23 cellular contexts compared by ENCODE assay signal in the genomic region with DNA sequence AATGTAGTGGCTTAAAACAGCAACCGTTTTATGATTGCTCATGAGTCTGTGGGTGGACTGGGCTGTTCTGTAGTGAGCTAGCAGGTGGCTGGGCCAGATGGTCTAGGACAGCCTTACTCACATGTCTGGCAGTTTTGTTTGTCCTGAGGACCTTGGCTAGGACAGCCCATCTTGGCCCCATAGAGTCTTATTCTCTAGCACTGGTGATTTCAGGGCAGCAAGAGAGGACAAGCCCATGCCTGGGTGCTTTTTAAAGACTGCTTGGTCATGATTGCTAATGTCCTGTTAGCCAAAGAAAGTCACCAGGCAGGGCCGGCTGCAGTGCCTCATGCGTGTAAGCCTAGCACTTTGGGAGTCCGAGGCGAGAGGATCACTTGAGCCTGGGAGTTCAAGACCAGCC.
DNase-seq lines count a peak whose midpoint lies in the region; ATAC-seq lines count a peak whose summit lies in the region.
"Had no signal": no experiment of that assay in that cellular context is flagged by ENCODE, and none has a peak within 500 bp of the region (broad histone marks: within the 10 kb centered on the region; RNA-seq: fewer than 3 reads in every experiment).

No MANE protein-coding gene starts in this region.

- peaks cover 7% of the 10 kb centered on the region for H3K4me1 ChIP-seq in right cardiac atrium (ENCODE audit: control insufficient read depth, insufficient read depth, low read length)
- no peaks in the 10 kb centered on the region for H3K4me1 ChIP-seq in naive thymus-derived CD4-positive, alpha-beta T cell (ENCODE audit: control insufficient read depth in 2 of 2, insufficient read depth in 2 of 2, low read length in 2 of 2)
- H3K4me1 ChIP-seq: colonic mucosa, uterus had no signal

- H3K4me3 ChIP-seq in right cardiac atrium (ENCODE audit: low read length) = no peak overlapping the region
- H3K4me3 ChIP-seq in naive thymus-derived CD4-positive, alpha-beta T cell (ENCODE audit: low read length) = no peak overlapping the region
- H3K4me3 ChIP-seq: colonic mucosa, uterus had no signal

- H3K27ac ChIP-seq in right cardiac atrium (ENCODE audit: low read length) (peak overlapping the region; percentile 57), temporal lobe (ENCODE audit: low read depth, low read length) (peak overlapping the region; percentile 23)
- no peak overlapping the region for H3K27ac ChIP-seq in naive thymus-derived CD4-positive, alpha-beta T cell (ENCODE audit: low read depth, low read length)
- H3K27ac ChIP-seq: colonic mucosa, neutrophil, uterus had no signal

- no peaks in the 10 kb centered on the region for H3K27me3 Mint-ChIP-seq in naive thymus-derived CD4-positive, alpha-beta T cell
- H3K27me3 Mint-ChIP-seq: IgD-negative memory B cell had no signal

- DNase-seq in LHCN-M2 (ENCODE audit: low read depth) (peak; percentile 40), cerebellum (ENCODE audit: low spot score) (peak; percentile 67), right cardiac atrium (no peak), T-helper 9 cell (no peak)
- DNase-seq in activated effector memory CD4-positive, alpha-beta T cell treated with Interleukin-2 at 50 U/mL for 16 hours = no peak
- no peak for DNase-seq in naive thymus-derived CD4-positive, alpha-beta T cell
- DNase-seq: activated gamma-delta T cell treated with Interleukin-2 at 50 U/mL for 16 hours; activated T-cell treated with anti-CD3 and anti-CD28 coated beads, Interleukin-2, amount 50 U/mL, for 1 hour; colonic mucosa; kidney glomerular epithelial cell; NCI-H1105 treated with DMSO at 0.1 percent for 48 hours; NCI-H2029 treated with DMSO at 0.1 percent for 48 hours; NCI-H446 treated with DMSO at 0.1 percent for 48 hours; SIG-M5; small intestine; stimulated activated CD4-positive, alpha-beta T cell treated with anti-CD3 and anti-CD28 coated beads, Interleukin-1b, Interleukin-23, amount 100 ng/mL, for 48 hours; uterus had no signal

- no peaks in the 10 kb centered on the region for H3K36me3 ChIP-seq in naive thymus-derived CD4-positive, alpha-beta T cell (ENCODE audit: control insufficient read depth in 2 of 3, insufficient read depth in 3 of 3, low read length in 3 of 3)
- H3K36me3 ChIP-seq: colonic mucosa, neutrophil, uterus had no signal

- H3K9me3 Mint-ChIP-seq in naive thymus-derived CD4-positive, alpha-beta T cell = no peaks in the 10 kb centered on the region
- H3K9me3 Mint-ChIP-seq: brain, CD14-positive monocyte, IgD-negative memory B cell had no signal

- POLR2A ChIA-PET in naive thymus-derived CD4-positive, alpha-beta T cell (lab: Charles Lee) = no interaction called here

- CTCF ChIA-PET in naive thymus-derived CD4-positive, alpha-beta T cell (lab: Charles Lee) = no interaction called here

- no peaks in the 10 kb centered on the region for H3K9me3 ChIP-seq in right cardiac atrium (ENCODE audit: control insufficient read depth, low read length)
- no peaks in the 10 kb centered on the region for H3K9me3 ChIP-seq in naive thymus-derived CD4-positive, alpha-beta T cell (ENCODE audit: control insufficient read depth in 2 of 3, low read length in 3 of 3)
- H3K9me3 ChIP-seq: colonic mucosa, neutrophil, uterus had no signal

- no peak overlapping the region for H3K27ac Mint-ChIP-seq in naive thymus-derived CD4-positive, alpha-beta T cell
- H3K27ac Mint-ChIP-seq: IgD-negative memory B cell had no signal

- no peaks in the 10 kb centered on the region for H3K27me3 ChIP-seq in right cardiac atrium (ENCODE audit: control insufficient read depth, insufficient read depth)
- no peaks in the 10 kb centered on the region for H3K27me3 ChIP-seq in naive thymus-derived CD4-positive, alpha-beta T cell (ENCODE audit: control insufficient read depth in 2 of 2, insufficient read depth in 2 of 2, low read length in 2 of 2)
- H3K27me3 ChIP-seq: colonic mucosa, neutrophil, uterus had no signal

- ATAC-seq in right cardiac atrium = peak; percentile 21 to 27
- no peak for ATAC-seq in naive thymus-derived CD4-positive, alpha-beta T cell
- ATAC-seq: activated CD4-positive, CD25-positive, alpha-beta regulatory T cell treated with anti-CD3 and anti-CD28 coated beads, Interleukin-2, amount 50 U/mL, for 24 hours had no signal

- no peaks in the 10 kb centered on the region for H3K4me1 Mint-ChIP-seq in naive thymus-derived CD4-positive, alpha-beta T cell
- H3K4me1 Mint-ChIP-seq: CD14-positive monocyte, IgD-negative memory B cell had no signal

- intact Hi-C loops in right cardiac atrium (cut with DNase I) = loop anchor here in 1 of 4 donors (10.0 kb wide), 1 partner anchor 65 kb away; no protein-coding TSS in a partner anchor
- intact Hi-C loops in naive thymus-derived CD4-positive, alpha-beta T cell (cut with micrococcal nuclease) = no loop called here

- no peak overlapping the region for H3K4me3 Mint-ChIP-seq in naive thymus-derived CD4-positive, alpha-beta T cell
- H3K4me3 Mint-ChIP-seq: brain, CD14-positive monocyte, IgD-negative memory B cell had no signal

- 90% methylated on average over 5 of the region's 5 CpGs for WGBS in right cardiac atrium

- peaks cover 0 to 13% (median under 1%) of the 10 kb centered on the region in 5 donors for H3K36me3 Mint-ChIP-seq in naive thymus-derived CD4-positive, alpha-beta T cell

Comparison
In these comparisons a context has a peak if more than half of its experiments do, and no peak if none do; other contexts are left out.
1. DNase-seq: peak in LHCN-M2 (single experiment) and cerebellum (single experiment); none in right cardiac atrium (0 of 3), T-helper 9 cell (single experiment), activated effector memory CD4-positive, alpha-beta T cell treated with Interleukin-2 at 50 U/mL for 16 hours (single experiment) and naive thymus-derived CD4-positive, alpha-beta T cell (0 of 9).